14 cellular contexts compared by ENCODE assay signal in the genomic region with DNA sequence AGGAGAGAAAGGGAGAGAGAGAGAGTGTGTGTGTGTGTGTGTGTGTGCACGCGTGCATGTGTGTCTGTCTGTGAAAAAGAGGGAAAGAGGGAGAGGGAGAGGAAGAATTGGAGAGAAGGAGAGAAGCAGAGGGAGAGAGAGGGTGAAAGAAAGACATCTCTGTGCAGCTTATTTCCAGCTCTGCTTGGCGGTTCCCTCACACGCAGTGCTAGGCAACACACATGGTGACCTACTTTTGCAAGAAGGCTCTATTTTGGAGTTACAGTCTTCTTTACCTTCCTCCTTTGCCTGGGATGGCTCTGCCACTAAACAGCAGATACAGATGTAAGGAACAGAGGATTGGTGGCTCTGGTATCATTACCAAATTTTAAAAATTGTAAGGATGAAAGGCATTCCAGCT. TPM values are rescaled to one million over a fixed set of nuclear protein-coding genes. Genes with fewer than 3 reads are reported as not detected.
"Had no signal": no experiment of that assay in that cellular context is flagged by ENCODE, and none has a peak within 500 bp of the region (broad histone marks: within the 10 kb centered on the region; RNA-seq: fewer than 3 reads in every experiment).

No MANE protein-coding gene starts in this region.

- H3K36me3 ChIP-seq: left ventricle myocardium inferior, spleen, upper lobe of left lung had no signal

- H3K4me1 ChIP-seq: left ventricle myocardium inferior, parathyroid adenoma, spleen, upper lobe of left lung had no signal

- H3K9me3 ChIP-seq: left ventricle myocardium inferior, spleen, upper lobe of left lung had no signal

- H3K27me3 ChIP-seq: foreskin keratinocyte, upper lobe of left lung had no signal

- H3K9ac ChIP-seq: parathyroid adenoma had no signal

- H3K27ac ChIP-seq: foreskin keratinocyte, left ventricle myocardium inferior, parathyroid adenoma, spleen, upper lobe of left lung had no signal

- DNase-seq: activated CD4-positive, alpha-beta T cell treated with anti-CD3 and anti-CD28 coated beads for 36 hours; activated CD4-positive, alpha-beta T cell treated with anti-CD3 and anti-CD28 coated beads, Interleukin-2, amount 50 U/mL, for 48 hours; foreskin keratinocyte; glutamatergic neuron; left ventricle myocardium inferior; naive B cell; spleen; stimulated activated naive CD8-positive, alpha-beta T cell treated with anti-CD3 and anti-CD28 coated beads, Interleukin-15, Interleukin-2, amounts not matched to agents 100 U/mL and 50 U/mL, for 24 hours; T-cell; upper lobe of left lung had no signal

- H3K4me3 ChIP-seq: dorsolateral prefrontal cortex, left ventricle myocardium inferior, spleen, upper lobe of left lung had no signal

- ATAC-seq: activated CD4-positive, alpha-beta T cell treated with anti-CD3 and anti-CD28 coated beads for 36 hours; foreskin keratinocyte; stimulated activated naive CD8-positive, alpha-beta T cell treated with anti-CD3 and anti-CD28 coated beads, Interleukin-15, Interleukin-2, amounts not matched to agents 100 U/mL and 50 U/mL, for 24 hours; T-cell; WTC11 had no signal

RNA-seq across cellular contexts. Expression of a gene that starts 40.1 kb away (rescaled TPM):
- total RNA-seq: mononuclear cell had no signal
